In the genomic region with DNA sequence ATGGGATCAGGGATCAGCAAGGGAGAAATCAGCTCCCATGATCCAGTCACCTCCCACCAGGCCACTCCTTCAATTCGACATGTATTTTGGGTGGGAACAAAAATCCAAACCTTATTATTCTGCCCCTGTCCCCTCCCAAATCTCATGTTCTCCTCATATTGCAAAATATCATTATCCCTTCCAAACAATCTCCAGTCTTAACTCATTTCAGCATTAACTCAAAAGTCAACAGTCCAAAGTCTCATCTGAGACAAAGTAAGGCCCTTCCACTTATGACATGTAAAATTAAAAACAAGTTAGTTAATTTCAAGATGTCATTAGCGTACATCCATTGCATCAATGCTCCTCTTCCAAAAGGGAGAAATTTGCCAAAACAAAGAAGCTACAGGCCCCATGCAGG, we compare ENCODE assay signal across 9 cellular contexts. TPM values are rescaled to one million over a fixed set of nuclear protein-coding genes. Genes with fewer than 3 reads are reported as not detected.
"Had no signal": no experiment of that assay in that cellular context is flagged by ENCODE, and none has a peak within 500 bp of the region (broad histone marks: within the 10 kb centered on the region; RNA-seq: fewer than 3 reads in every experiment).

No MANE protein-coding gene starts in this region.

- FAIRE-seq: G401.6, GM12878, GM12891, GM12892, GM18507, GM19239 had no signal

- H3K4me3 ChIP-seq: GM12878 had no signal

- DNase-seq: GDM1, GF-D8 had no signal

- ATAC-seq: GM12878 had no signal

RNA-seq across cellular contexts. Expression of gene UGT2B4, which starts 22.0 kb away (rescaled TPM):
- total RNA-seq: G401 had no signal
- polyA plus RNA-seq: GM12878 had no signal
